In genomic region chr21:6126976-6127732, GRCh38 we compare ENCODE assay signal across 8 cellular contexts.
A peak's percentile ranks its signal among the peaks of the same experiment; 100 is the strongest.
DNase-seq lines count a peak whose midpoint lies in the region; ATAC-seq and TF ChIP-seq lines count a peak whose summit lies in the region.
"Not testable (repeated sequence)": the region's sequence is repeated elsewhere in the genome, so short reads cannot be mapped to it uniquely, and the experiment has no call there.

No MANE protein-coding gene starts in this region.

- H3K27ac ChIP-seq in DOHH2 (ENCODE audit: low read depth, low read length) = peak overlapping the region; percentile 35; the same call in 1 of the 2 replicates
- not testable (repeated sequence) for H3K27ac ChIP-seq in thyroid gland

- not testable (repeated sequence) for H3F3A ChIP-seq in DOHH2 (ENCODE audit: control insufficient read depth, insufficient read depth)

- CTCF ChIA-PET in activated CD4-positive, alpha-beta T cell treated with anti-CD3 and anti-CD28 coated beads for 36 hours (lab: Charles Lee) = not testable (repeated sequence)

- not testable (repeated sequence) for H3K4me2 ChIP-seq in DOHH2 (ENCODE audit: low read length)

- H3K36me3 Mint-ChIP-seq in activated CD4-positive, alpha-beta T cell treated with anti-CD3 and anti-CD28 coated beads for 36 hours (ENCODE audit: low read depth); central memory CD8-positive, alpha-beta T cell (ENCODE audit: insufficient read depth): not testable (repeated sequence)

- not testable (repeated sequence) for H3K9me3 Mint-ChIP-seq in activated CD4-positive, alpha-beta T cell treated with anti-CD3 and anti-CD28 coated beads for 36 hours (ENCODE audit: low read depth); central memory CD8-positive, alpha-beta T cell

- POLR2A ChIA-PET in activated CD4-positive, alpha-beta T cell treated with anti-CD3 and anti-CD28 coated beads for 36 hours (lab: Charles Lee) = not testable (repeated sequence)

- WGBS in thyroid gland, 2 donors = 58% methylated on average over 12 of the region's 43 CpGs; no CpG with 5 or more reads in 1 of the 2 donors

- H3K79me2 ChIP-seq in DOHH2 (ENCODE audit: control insufficient read depth, low read length) = not testable (repeated sequence)

- H3K9me2 ChIP-seq in DOHH2 (replicated peaks; ENCODE audit: control insufficient read depth, low read length) = not testable (repeated sequence)

- H3K27me3 ChIP-seq in DOHH2 (ENCODE audit: control insufficient read depth, low read length); thyroid gland: not testable (repeated sequence)

- H3K36me3 ChIP-seq in DOHH2 (ENCODE audit: control insufficient read depth, low read length); thyroid gland: not testable (repeated sequence)

- H3K4me1 ChIP-seq in DOHH2 (ENCODE audit: control insufficient read depth, low read length); thyroid gland: not testable (repeated sequence)

- not testable (repeated sequence) for H4K20me1 ChIP-seq in DOHH2 (ENCODE audit: control insufficient read depth, insufficient read depth, low read depth, low read length)

- not testable (repeated sequence) for TF ChIP-seq CTCF in DOHH2 (IDR thresholded peaks at IDR 0.05; ENCODE audit: low read depth, low read length, poor library complexity, severe bottlenecking); omental fat pad (IDR thresholded peaks at IDR 0.05); thyroid gland (IDR thresholded peaks at IDR 0.05)

- intact Hi-C loops in activated CD4-positive, alpha-beta T cell treated with anti-CD3 and anti-CD28 coated beads for 36 hours (cut with DNase I, micrococcal nuclease); left colon (cut with DNase I, micrococcal nuclease); thyroid gland (cut with DNase I): not testable (repeated sequence)

- H3K27me3 Mint-ChIP-seq in activated CD4-positive, alpha-beta T cell treated with anti-CD3 and anti-CD28 coated beads for 36 hours; central memory CD8-positive, alpha-beta T cell: not testable (repeated sequence)

- not testable (repeated sequence) for H3K9me3 ChIP-seq in DOHH2 (ENCODE audit: control insufficient read depth, insufficient read depth, low read length); thyroid gland

- TF ChIP-seq POLR2A in thyroid gland (IDR thresholded peaks at IDR 0.05) = not testable (repeated sequence)

- not testable (repeated sequence) for H3K4me3 Mint-ChIP-seq in activated CD4-positive, alpha-beta T cell treated with anti-CD3 and anti-CD28 coated beads for 36 hours; central memory CD8-positive, alpha-beta T cell

- H3K27ac Mint-ChIP-seq in activated CD4-positive, alpha-beta T cell treated with anti-CD3 and anti-CD28 coated beads for 36 hours; central memory CD8-positive, alpha-beta T cell (ENCODE audit: low read depth): not testable (repeated sequence)

- not testable (repeated sequence) for H3K4me1 Mint-ChIP-seq in activated CD4-positive, alpha-beta T cell treated with anti-CD3 and anti-CD28 coated beads for 36 hours; central memory CD8-positive, alpha-beta T cell

- DNase-seq in activated CD4-positive, alpha-beta T cell treated with anti-CD3 and anti-CD28 coated beads for 36 hours; central memory CD8-positive, alpha-beta T cell (ENCODE audit: low spot score in 2 of 2); omental fat pad (ENCODE audit: low spot score): not testable (repeated sequence)
- peak in 1 of 2 donors; percentile 16 for DNase-seq in left colon
- peak; percentile 41 to 51 for DNase-seq in thyroid gland

- ATAC-seq in GM21723 (IDR thresholded peaks at IDR 0.05; ENCODE audit: unreplicated experiment) (peak; percentile 74), HG03442 (IDR thresholded peaks at IDR 0.05; ENCODE audit: unreplicated experiment) (peak; percentile 43), left colon (peak; percentile 91), omental fat pad (ENCODE audit: low FRiP score) (peak; percentile 54)
- ATAC-seq in activated CD4-positive, alpha-beta T cell treated with anti-CD3 and anti-CD28 coated beads for 36 hours = peak; percentile 72
- ATAC-seq in central memory CD8-positive, alpha-beta T cell (replicated peaks; ENCODE audit: extremely low read depth, poor library complexity, severe bottlenecking) = peak; percentile 44

- H3K4me3 ChIP-seq in DOHH2 (ENCODE audit: low read length); thyroid gland (replicated peaks in 1 of 3): not testable (repeated sequence)
